ENCODE assay signal across 1 cellular context in the genomic region with DNA sequence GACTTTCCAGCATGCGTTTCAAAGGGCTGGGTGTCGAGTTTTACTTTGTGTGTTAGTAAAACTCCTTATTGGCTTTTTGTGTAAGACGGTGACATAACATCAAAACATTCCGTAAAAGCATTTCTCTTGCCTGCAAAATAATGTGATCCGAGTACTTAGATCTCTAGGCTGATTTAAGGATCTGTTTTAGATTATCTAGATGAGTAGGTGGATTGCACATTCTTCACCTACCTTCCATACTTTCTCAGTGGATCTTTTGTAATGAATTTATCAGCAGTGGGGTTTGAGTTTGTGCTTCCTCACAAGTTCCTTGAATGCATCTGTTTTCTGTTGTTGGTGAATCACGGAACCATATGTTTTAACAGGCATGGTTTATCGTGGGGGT.
TF ChIP-seq lines count a peak whose summit lies in the region.

No MANE protein-coding gene starts in this region.

TF ChIP-seq in GM12878, 131 proteins besides CTCF, POLR2A, EP300 and RAD21:
- no peak for TF ChIP-seq SRF (IDR thresholded peaks at IDR 0.05; ENCODE audit: low read depth in 2 of 2, low read length in 2 of 2)
- no peak for TF ChIP-seq MTA3 (IDR thresholded peaks at IDR 0.05; ENCODE audit: borderline replicate concordance, low read length)
- TF ChIP-seq SREBF1 (IDR thresholded peaks at IDR 0.05; ENCODE audit: low read length): no peak
- TF ChIP-seq KDM1A (IDR thresholded peaks at IDR 0.05; ENCODE audit: borderline replicate concordance): no peak
- TF ChIP-seq, protein P1, sequence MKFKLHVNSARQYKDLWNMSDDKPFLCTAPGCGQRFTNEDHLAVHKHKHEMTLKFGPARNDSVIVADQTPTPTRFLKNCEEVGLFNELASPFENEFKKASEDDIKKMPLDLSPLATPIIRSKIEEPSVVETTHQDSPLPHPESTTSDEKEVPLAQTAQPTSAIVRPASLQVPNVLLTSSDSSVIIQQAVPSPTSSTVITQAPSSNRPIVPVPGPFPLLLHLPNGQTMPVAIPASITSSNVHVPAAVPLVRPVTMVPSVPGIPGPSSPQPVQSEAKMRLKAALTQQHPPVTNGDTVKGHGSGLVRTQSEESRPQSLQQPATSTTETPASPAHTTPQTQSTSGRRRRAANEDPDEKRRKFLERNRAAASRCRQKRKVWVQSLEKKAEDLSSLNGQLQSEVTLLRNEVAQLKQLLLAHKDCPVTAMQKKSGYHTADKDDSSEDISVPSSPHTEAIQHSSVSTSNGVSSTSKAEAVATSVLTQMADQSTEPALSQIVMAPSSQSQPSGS (IDR thresholded peaks at IDR 0.05; ENCODE audit: low read length): no peak
- no peak for TF ChIP-seq MEF2A (IDR thresholded peaks at IDR 0.05; ENCODE audit: insufficient read depth, low read depth, low read length)
